8 cellular contexts compared by ENCODE assay signal in the genomic region with DNA sequence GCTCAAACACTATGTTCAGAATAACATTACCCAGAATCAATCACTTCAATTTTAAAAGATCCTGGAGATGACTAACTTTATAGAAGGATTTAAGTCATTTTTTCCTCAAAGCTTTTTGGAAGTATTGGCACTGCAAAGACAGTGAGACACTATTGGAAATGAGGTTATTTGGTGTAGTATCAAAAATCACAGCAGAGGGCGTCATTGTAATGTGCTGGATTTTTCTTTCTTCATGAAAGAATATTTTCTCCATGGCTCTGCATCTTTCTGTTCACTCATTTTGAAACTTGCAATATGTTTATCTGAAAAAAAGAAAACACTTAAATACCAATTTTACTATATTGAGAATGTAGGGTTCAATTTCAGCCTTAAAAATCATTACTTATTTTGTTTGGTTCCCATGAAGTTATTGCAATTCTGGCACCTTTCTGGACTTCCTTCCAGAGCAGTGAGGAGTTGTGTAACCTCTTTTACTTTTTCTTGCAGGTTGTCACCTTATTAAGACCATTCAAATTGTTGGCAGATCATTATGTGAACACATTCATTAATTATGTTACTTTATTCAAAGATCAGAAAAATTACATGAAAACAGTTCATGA. TPM values are rescaled to one million over a fixed set of nuclear protein-coding genes. Genes with fewer than 3 reads are reported as not detected.
DNase-seq lines count a peak whose midpoint lies in the region; ATAC-seq, FAIRE-seq and TF ChIP-seq lines count a peak whose summit lies in the region.

No MANE protein-coding gene starts in this region.

- TF ChIP-seq CTCF in D721Med (IDR thresholded peaks at IDR 0.05; ENCODE audit: insufficient read depth, missing control alignments) (peak; percentile 56), VCaP (conservative IDR thresholded peaks at IDR 0.05) (peak; percentile 88), thoracic aorta (IDR thresholded peaks at IDR 0.05) (peak; percentile 63)

- 0% methylated on average over 1 of the region's 1 CpG for WGBS in right cardiac atrium

- no peaks in the 10 kb centered on the region for H3K36me3 ChIP-seq in thoracic aorta

- DNase-seq in D721Med (ENCODE audit: insufficient read length, low spot score) (no peak), HTR-8/SVneo (ENCODE audit: insufficient read length, low spot score) (peak; percentile 12), right cardiac atrium (no peak), thoracic aorta (ENCODE audit: low spot score) (no peak), mesenteric fat pad (ENCODE audit: low spot score) (no peak)
- no peak for DNase-seq in activated naive CD4-positive, alpha-beta T cell (lab: John Stamatoyannopoulos, UW)

- H3K27me3 ChIP-seq in right cardiac atrium (ENCODE audit: control insufficient read depth, insufficient read depth): no peaks in the 10 kb centered on the region
- H3K27me3 ChIP-seq in thoracic aorta (replicated peaks; ENCODE audit: insufficient read depth): no peaks in the 10 kb centered on the region

- FAIRE-seq in D721Med (lab: Jason Lieb, UNC) (peak; percentile 72), HTR-8/SVneo (lab: Jason Lieb, UNC) (no peak)

- H3K27ac ChIP-seq in VCaP (no peak overlapping the region), right cardiac atrium (ENCODE audit: low read length) (no peak overlapping the region), thoracic aorta (no peak overlapping the region)

- peaks cover 2% of the 10 kb centered on the region for H3K4me1 ChIP-seq in right cardiac atrium (ENCODE audit: control insufficient read depth, insufficient read depth, low read length)
- peaks cover 0 to 5% of the 10 kb centered on the region in 2 donors for H3K4me1 ChIP-seq in thoracic aorta (ENCODE audit: control insufficient read depth in 1 of 2, low read depth in 2 of 2)

- H3K4me3 ChIP-seq in right cardiac atrium (ENCODE audit: low read length): no peak overlapping the region
- no peak overlapping the region for H3K4me3 ChIP-seq in thoracic aorta

- intact Hi-C loops in right cardiac atrium (cut with DNase I): loop anchor here (2.0 to 10.0 kb wide), 4 partner anchors 493 to 496 kb away; no protein-coding TSS in a partner anchor

- no peaks in the 10 kb centered on the region for H3K9me3 ChIP-seq in right cardiac atrium (ENCODE audit: control insufficient read depth, low read length)
- no peaks in the 10 kb centered on the region for H3K9me3 ChIP-seq in thoracic aorta

- ATAC-seq in right cardiac atrium (peak; percentile 65 to 74), thoracic aorta (ENCODE audit: insufficient number of reproducible peaks, low FRiP score, low read depth) (no peak), HG03571 (IDR thresholded peaks at IDR 0.05; ENCODE audit: unreplicated experiment) (no peak)

RNA-seq across cellular contexts. Expression of a gene that starts 3.7 kb away (rescaled TPM):
- total RNA-seq in right cardiac atrium (not detected), thoracic aorta (not detected), mesenteric fat pad (not detected)
- polyA plus RNA-seq in right cardiac atrium: not detected

RNA-seq across cellular contexts. Expression of a gene that starts 49.7 kb away (rescaled TPM):
- total RNA-seq in right cardiac atrium (10 to 100 TPM; 28.5 to 32.2 (median 30.9) TPM), thoracic aorta (10 to 100 TPM; 44.5 to 60.1 TPM), mesenteric fat pad (33.3 TPM)
- 20.0 TPM for polyA plus RNA-seq in right cardiac atrium

Comparison
In these comparisons a context has a peak if more than half of its experiments do, and no peak if none do; other contexts are left out.
1. ATAC-seq: peak in right cardiac atrium (2 of 2); none in thoracic aorta (single experiment) and HG03571 (single experiment).
2. Peak in every context shown above with its lines, with median percentiles within 50 percentile points of each other: CTCF ChIP-seq.